Comparison of ENCODE assay signal across 12 cellular contexts in the genomic region with DNA sequence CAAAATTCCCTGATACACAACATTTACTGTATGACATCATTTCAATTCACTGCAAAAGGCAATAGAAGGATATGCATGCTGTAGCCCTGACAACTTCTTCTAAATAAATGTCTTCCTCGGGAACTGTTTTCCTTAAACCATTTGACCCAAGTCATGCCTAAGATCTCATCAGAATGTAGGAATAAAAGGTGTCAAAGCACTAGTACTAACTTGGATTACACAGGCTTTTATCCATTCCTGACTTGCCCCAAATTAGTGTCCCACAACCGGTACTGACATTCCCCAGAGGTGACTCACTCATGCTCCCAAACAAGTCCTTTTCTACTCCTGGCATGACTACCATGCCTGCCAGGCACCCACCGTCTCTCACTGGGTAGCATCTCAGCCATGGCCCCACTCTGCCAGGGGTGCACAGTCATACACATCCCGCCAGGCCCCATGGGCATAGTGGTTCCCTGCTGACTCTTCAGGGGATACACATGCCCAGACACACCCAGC. TPM values are rescaled to one million over a fixed set of nuclear protein-coding genes. Genes with fewer than 3 reads are reported as not detected.
DNase-seq lines count a peak whose midpoint lies in the region; ATAC-seq and TF ChIP-seq lines count a peak whose summit lies in the region.
"Had no signal": no experiment of that assay in that cellular context is flagged by ENCODE, and none has a peak within 500 bp of the region (broad histone marks: within the 10 kb centered on the region; RNA-seq: fewer than 3 reads in every experiment).

No MANE protein-coding gene starts in this region.

- H3K9me3 ChIP-seq in MG63 (no peaks in the 10 kb centered on the region), colonic mucosa (no peaks in the 10 kb centered on the region)
- H3K9me3 ChIP-seq: upper lobe of right lung had no signal

- H3K9ac ChIP-seq in mesendoderm (ENCODE audit: low read length) (no peak overlapping the region), colonic mucosa (ENCODE audit: low read depth in 2 of 2, low read length in 2 of 2) (no peak overlapping the region)

- H3K36me3 ChIP-seq in MG63 (no peaks in the 10 kb centered on the region), mesendoderm (ENCODE audit: control insufficient read depth, insufficient read depth, low read length) (no peaks in the 10 kb centered on the region), colonic mucosa (no peaks in the 10 kb centered on the region)
- H3K36me3 ChIP-seq: upper lobe of right lung had no signal

- H3K18ac ChIP-seq in mesendoderm (ENCODE audit: low read length): no peak overlapping the region

- H3K27ac ChIP-seq in mesendoderm (ENCODE audit: low read depth, low read length): no peak overlapping the region
- H3K27ac ChIP-seq in colonic mucosa: no peak overlapping the region
- H3K27ac ChIP-seq: upper lobe of right lung had no signal

- H3K23ac ChIP-seq in mesendoderm (ENCODE audit: low read length): no peak overlapping the region

- H2BK5ac ChIP-seq in mesendoderm (ENCODE audit: low read length): no peak overlapping the region

- H3K4me1 ChIP-seq in mesendoderm (ENCODE audit: control insufficient read depth, low read depth, low read length) (no peaks in the 10 kb centered on the region), colonic mucosa (no peaks in the 10 kb centered on the region)
- H3K4me1 ChIP-seq: upper lobe of right lung had no signal

- H3K79me1 ChIP-seq in mesendoderm (ENCODE audit: low read length): no peaks in the 10 kb centered on the region

- no peak overlapping the region for H3K56ac ChIP-seq in mesendoderm (ENCODE audit: low read length)

- H3K27me3 ChIP-seq in MG63 (no peaks in the 10 kb centered on the region), mesendoderm (ENCODE audit: insufficient read depth, low read length, poor library complexity) (no peaks in the 10 kb centered on the region), colonic mucosa (no peaks in the 10 kb centered on the region)
- H3K27me3 ChIP-seq: upper lobe of right lung had no signal

- H2BK120ac ChIP-seq in mesendoderm (ENCODE audit: low read depth, low read length): no peak overlapping the region

- no peak overlapping the region for H2AK5ac ChIP-seq in mesendoderm (ENCODE audit: low read length)

- ATAC-seq in GM18520 (IDR thresholded peaks at IDR 0.05; ENCODE audit: unreplicated experiment): no peak
- ATAC-seq: upper lobe of right lung had no signal

- H3K79me2 ChIP-seq in mesendoderm (ENCODE audit: control insufficient read depth, insufficient read depth, low read length): no peaks in the 10 kb centered on the region

- H3K4me3 ChIP-seq in MG63: no peak overlapping the region
- no peak overlapping the region for H3K4me3 ChIP-seq in choroid plexus epithelial cell (ENCODE audit: low read depth, low read length)
- no peak overlapping the region for H3K4me3 ChIP-seq in mesendoderm (ENCODE audit: low read length)
- H3K4me3 ChIP-seq in colonic mucosa: no peak overlapping the region
- H3K4me3 ChIP-seq: upper lobe of right lung had no signal

- TF ChIP-seq CTCF in choroid plexus epithelial cell (conservative IDR thresholded peaks at IDR 0.05; ENCODE audit: low read depth, low read length): no peak
- TF ChIP-seq CTCF in colonic mucosa (IDR thresholded peaks at IDR 0.05): no peak

- DNase-seq in ELF-1 (ENCODE audit: low read depth, low spot score): peak; percentile 55
- DNase-seq in MG63: peak; percentile 95
- DNase-seq in choroid plexus epithelial cell (ENCODE audit: low read depth): peak; percentile 8
- DNase-seq in mesendoderm: peak; percentile 82
- no peak for DNase-seq in pons (ENCODE audit: low spot score)
- DNase-seq in activated CD4-positive, alpha-beta T cell treated with anti-CD3 and anti-CD28 coated beads for 4 hours: no peak
- DNase-seq in colonic mucosa: no peak
- DNase-seq: activated CD4-positive, alpha-beta T cell treated with anti-CD3 and anti-CD28 coated beads, Interleukin-2, amount 50 U/mL, for 4 hours; activated naive CD4-positive, alpha-beta T cell treated with anti-CD3 and anti-CD28 coated beads for 36 hours; Kasumi-1; upper lobe of right lung had no signal

- no peak overlapping the region for H4K5ac ChIP-seq in mesendoderm (ENCODE audit: low read length)

- WGBS in mesendoderm (ENCODE audit: extremely low coverage, insufficient coverage, low lambda C conversion rate): no CpG with 5 or more reads among the region's 4 CpGs

- H3K4ac ChIP-seq in mesendoderm (ENCODE audit: low read depth, low read length): no peak overlapping the region

- intact Hi-C loops in colonic mucosa (cut with DNase I): no loop called here

- H4K8ac ChIP-seq in mesendoderm (ENCODE audit: low read depth, low read length): no peak overlapping the region

- no peak overlapping the region for H2BK15ac ChIP-seq in mesendoderm (replicated peaks; ENCODE audit: low read depth)

- H3K4me2 ChIP-seq in mesendoderm (ENCODE audit: low read length): no peak overlapping the region

RNA-seq across cellular contexts. Expression of gene MTX3, which starts 34.8 kb away (rescaled TPM):
- total RNA-seq in MG63 (2014; rRNA removed; shearing (Covaris generic); ENCODE audit: low replicate concordance): 3.4 and 7.1 TPM in 2 replicates
- 12.9 TPM for polyA plus RNA-seq in mesendoderm (2013, experiment 1 of 2)
- polyA plus RNA-seq in mesendoderm (2013, experiment 2 of 2): 12.9 TPM
- total RNA-seq in colonic mucosa: 1 to 10 TPM; 8.3 to 9.4 TPM

Comparison
In these comparisons a context has a peak if more than half of its experiments do, and no peak if none do; other contexts are left out.
1. DNase-seq: peak in ELF-1 (single experiment), MG63 (single experiment), choroid plexus epithelial cell (single experiment) and mesendoderm (single experiment); none in pons (single experiment), activated CD4-positive, alpha-beta T cell treated with anti-CD3 and anti-CD28 coated beads for 4 hours (0 of 2) and colonic mucosa (single experiment).